ENCODE assay signal across 1 cellular context in the genomic region with DNA sequence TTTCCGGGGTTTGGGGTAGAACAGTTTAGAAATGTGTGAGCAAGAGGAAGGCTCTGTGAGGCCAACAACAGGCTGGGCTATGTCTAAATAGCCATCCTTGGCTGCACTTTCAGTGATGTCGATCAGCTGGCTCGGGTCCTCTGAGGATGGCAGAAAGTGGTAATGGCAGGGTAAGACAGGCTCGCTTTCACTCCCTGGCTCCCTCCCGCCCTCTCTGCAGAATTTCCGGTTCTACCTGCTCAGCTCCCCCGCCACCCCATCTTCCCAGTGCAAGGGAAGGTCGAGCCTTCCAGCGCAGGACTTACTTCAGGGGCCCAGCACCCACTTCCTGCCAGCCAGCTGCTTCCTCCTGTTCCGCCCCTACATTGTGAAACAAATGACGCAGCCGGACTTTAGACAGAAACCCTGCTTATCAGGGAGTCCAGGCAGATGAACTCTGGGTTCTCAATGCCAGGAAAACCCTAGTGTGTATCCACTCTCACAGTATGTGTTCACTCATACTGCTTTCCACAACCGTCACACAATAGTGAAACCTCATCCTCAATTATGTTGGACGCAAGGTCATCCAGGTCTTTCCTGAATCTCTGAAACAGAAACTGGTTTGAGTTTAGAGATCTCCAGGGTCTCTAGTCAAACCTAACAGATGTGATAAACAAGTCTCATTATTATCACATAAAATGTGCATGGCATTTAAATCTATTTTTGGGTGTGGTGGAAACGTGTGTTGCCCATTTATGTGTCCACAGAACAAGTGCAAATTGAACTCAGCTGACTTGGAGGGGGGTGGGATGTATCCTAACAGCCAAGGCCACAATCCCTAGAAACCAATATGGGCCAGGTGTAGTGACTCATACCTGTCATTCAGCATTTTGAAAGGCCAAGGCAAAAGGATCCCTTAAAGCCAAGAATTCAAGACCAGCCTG.
TF ChIP-seq lines count a peak whose summit lies in the region.

No MANE protein-coding gene starts in this region.

TF ChIP-seq in K562, 482 proteins besides CTCF, POLR2A, EP300 and RAD21 (continued from another document and continues in another):
- TF ChIP-seq, protein P1, sequence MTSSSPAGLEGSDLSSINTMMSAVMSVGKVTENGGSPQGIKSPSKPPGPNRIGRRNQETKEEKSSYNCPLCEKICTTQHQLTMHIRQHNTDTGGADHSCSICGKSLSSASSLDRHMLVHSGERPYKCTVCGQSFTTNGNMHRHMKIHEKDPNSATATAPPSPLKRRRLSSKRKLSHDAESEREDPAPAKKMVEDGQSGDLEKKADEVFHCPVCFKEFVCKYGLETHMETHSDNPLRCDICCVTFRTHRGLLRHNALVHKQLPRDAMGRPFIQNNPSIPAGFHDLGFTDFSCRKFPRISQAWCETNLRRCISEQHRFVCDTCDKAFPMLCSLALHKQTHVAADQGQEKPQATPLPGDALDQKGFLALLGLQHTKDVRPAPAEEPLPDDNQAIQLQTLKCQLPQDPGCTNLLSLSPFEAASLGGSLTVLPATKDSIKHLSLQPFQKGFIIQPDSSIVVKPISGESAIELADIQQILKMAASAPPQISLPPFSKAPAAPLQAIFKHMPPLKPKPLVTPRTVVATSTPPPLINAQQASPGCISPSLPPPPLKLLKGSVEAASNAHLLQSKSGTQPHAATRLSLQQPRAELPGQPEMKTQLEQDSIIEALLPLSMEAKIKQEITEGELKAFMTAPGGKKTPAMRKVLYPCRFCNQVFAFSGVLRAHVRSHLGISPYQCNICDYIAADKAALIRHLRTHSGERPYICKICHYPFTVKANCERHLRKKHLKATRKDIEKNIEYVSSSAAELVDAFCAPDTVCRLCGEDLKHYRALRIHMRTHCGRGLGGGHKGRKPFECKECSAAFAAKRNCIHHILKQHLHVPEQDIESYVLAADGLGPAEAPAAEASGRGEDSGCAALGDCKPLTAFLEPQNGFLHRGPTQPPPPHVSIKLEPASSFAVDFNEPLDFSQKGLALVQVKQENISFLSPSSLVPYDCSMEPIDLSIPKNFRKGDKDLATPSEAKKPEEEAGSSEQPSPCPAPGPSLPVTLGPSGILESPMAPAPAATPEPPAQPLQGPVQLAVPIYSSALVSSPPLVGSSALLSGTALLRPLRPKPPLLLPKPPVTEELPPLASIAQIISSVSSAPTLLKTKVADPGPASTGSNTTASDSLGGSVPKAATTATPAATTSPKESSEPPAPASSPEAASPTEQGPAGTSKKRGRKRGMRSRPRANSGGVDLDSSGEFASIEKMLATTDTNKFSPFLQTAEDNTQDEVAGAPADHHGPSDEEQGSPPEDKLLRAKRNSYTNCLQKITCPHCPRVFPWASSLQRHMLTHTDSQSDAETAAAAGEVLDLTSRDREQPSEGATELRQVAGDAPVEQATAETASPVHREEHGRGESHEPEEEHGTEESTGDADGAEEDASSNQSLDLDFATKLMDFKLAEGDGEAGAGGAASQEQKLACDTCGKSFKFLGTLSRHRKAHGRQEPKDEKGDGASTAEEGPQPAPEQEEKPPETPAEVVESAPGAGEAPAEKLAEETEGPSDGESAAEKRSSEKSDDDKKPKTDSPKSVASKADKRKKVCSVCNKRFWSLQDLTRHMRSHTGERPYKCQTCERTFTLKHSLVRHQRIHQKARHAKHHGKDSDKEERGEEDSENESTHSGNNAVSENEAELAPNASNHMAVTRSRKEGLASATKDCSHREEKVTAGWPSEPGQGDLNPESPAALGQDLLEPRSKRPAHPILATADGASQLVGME (CRISPR knock-in tag; IDR thresholded peaks at IDR 0.05): 0 out of 2 replicates have a peak, but pooled peaks have one; percentile 44
- TF ChIP-seq CHCHD3 (CRISPR knock-in tag; IDR thresholded peaks at IDR 0.05): peak; percentile 47; the same call in 1 of the 2 replicates
- TF ChIP-seq NR3C1 (CRISPR knock-in tag; IDR thresholded peaks at IDR 0.05): no peak
- no peak for TF ChIP-seq ILF3 (IDR thresholded peaks at IDR 0.05; ENCODE audit: borderline replicate concordance)
- TF ChIP-seq CCNT2 (IDR thresholded peaks at IDR 0.05; ENCODE audit: borderline replicate concordance, extremely low read depth, insufficient read length, low read depth, low read length): peak; percentile 36
- peak; percentile 31; the same call in 1 of the 2 replicates for TF ChIP-seq ZNF197 (CRISPR knock-in tag; IDR thresholded peaks at IDR 0.05; ENCODE audit: low read depth)
- no peak for TF ChIP-seq KHSRP (IDR thresholded peaks at IDR 0.05)
- TF ChIP-seq SMAD4 (CRISPR knock-in tag; conservative IDR thresholded peaks at IDR 0.05): peak; percentile 87
- TF ChIP-seq ZNF551 (CRISPR knock-in tag; IDR thresholded peaks at IDR 0.05): no peak
- peak; percentile 69 for TF ChIP-seq TAF1 (IDR thresholded peaks at IDR 0.05; ENCODE audit: control insufficient read depth, extremely low read depth, insufficient read depth, low read length, severe bottlenecking)
- no peak for TF ChIP-seq ZNF436 (CRISPR knock-in tag; IDR thresholded peaks at IDR 0.05)
- TF ChIP-seq, protein P2, sequence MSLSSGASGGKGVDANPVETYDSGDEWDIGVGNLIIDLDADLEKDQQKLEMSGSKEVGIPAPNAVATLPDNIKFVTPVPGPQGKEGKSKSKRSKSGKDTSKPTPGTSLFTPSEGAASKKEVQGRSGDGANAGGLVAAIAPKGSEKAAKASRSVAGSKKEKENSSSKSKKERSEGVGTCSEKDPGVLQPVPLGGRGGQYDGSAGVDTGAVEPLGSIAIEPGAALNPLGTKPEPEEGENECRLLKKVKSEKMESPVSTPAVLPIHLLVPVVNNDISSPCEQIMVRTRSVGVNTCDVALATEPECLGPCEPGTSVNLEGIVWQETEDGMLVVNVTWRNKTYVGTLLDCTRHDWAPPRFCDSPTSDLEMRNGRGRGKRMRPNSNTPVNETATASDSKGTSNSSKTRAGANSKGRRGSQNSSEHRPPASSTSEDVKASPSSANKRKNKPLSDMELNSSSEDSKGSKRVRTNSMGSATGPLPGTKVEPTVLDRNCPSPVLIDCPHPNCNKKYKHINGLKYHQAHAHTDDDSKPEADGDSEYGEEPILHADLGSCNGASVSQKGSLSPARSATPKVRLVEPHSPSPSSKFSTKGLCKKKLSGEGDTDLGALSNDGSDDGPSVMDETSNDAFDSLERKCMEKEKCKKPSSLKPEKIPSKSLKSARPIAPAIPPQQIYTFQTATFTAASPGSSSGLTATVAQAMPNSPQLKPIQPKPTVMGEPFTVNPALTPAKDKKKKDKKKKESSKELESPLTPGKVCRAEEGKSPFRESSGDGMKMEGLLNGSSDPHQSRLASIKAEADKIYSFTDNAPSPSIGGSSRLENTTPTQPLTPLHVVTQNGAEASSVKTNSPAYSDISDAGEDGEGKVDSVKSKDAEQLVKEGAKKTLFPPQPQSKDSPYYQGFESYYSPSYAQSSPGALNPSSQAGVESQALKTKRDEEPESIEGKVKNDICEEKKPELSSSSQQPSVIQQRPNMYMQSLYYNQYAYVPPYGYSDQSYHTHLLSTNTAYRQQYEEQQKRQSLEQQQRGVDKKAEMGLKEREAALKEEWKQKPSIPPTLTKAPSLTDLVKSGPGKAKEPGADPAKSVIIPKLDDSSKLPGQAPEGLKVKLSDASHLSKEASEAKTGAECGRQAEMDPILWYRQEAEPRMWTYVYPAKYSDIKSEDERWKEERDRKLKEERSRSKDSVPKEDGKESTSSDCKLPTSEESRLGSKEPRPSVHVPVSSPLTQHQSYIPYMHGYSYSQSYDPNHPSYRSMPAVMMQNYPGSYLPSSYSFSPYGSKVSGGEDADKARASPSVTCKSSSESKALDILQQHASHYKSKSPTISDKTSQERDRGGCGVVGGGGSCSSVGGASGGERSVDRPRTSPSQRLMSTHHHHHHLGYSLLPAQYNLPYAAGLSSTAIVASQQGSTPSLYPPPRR (CRISPR knock-in tag; IDR thresholded peaks at IDR 0.05; ENCODE audit: borderline replicate concordance): no peak
- TF ChIP-seq GTF2F1 (IDR thresholded peaks at IDR 0.05; ENCODE audit: low read depth, low read length): no peak
- TF ChIP-seq HLTF (IDR thresholded peaks at IDR 0.05): no peak
- TF ChIP-seq BDP1 (IDR thresholded peaks at IDR 0.05; ENCODE audit: insufficient read depth, insufficient read length): no peak
- TF ChIP-seq ERF (CRISPR knock-in tag; IDR thresholded peaks at IDR 0.05): peak; percentile 50; the same call in 1 of the 2 replicates
- peak; percentile 59; the same call in 1 of the 2 replicates for TF ChIP-seq CBFB (CRISPR knock-in tag; IDR thresholded peaks at IDR 0.05)
- no peak for TF ChIP-seq MAFG (tag; conservative IDR thresholded peaks at IDR 0.05)
- no peak for TF ChIP-seq SIX5 (IDR thresholded peaks at IDR 0.05; ENCODE audit: borderline replicate concordance in 1 of 2, insufficient read depth in 1 of 2, low read depth in 1 of 2, low read length in 2 of 2)
- peak; percentile 92 for TF ChIP-seq NCOR1 (IDR thresholded peaks at IDR 0.05)
- TF ChIP-seq, protein P3, sequence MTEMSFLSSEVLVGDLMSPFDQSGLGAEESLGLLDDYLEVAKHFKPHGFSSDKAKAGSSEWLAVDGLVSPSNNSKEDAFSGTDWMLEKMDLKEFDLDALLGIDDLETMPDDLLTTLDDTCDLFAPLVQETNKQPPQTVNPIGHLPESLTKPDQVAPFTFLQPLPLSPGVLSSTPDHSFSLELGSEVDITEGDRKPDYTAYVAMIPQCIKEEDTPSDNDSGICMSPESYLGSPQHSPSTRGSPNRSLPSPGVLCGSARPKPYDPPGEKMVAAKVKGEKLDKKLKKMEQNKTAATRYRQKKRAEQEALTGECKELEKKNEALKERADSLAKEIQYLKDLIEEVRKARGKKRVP (CRISPR knock-in tag; IDR thresholded peaks at IDR 0.05): peak; percentile 44; the same call in 1 of the 2 replicates
- TF ChIP-seq, protein P4, sequence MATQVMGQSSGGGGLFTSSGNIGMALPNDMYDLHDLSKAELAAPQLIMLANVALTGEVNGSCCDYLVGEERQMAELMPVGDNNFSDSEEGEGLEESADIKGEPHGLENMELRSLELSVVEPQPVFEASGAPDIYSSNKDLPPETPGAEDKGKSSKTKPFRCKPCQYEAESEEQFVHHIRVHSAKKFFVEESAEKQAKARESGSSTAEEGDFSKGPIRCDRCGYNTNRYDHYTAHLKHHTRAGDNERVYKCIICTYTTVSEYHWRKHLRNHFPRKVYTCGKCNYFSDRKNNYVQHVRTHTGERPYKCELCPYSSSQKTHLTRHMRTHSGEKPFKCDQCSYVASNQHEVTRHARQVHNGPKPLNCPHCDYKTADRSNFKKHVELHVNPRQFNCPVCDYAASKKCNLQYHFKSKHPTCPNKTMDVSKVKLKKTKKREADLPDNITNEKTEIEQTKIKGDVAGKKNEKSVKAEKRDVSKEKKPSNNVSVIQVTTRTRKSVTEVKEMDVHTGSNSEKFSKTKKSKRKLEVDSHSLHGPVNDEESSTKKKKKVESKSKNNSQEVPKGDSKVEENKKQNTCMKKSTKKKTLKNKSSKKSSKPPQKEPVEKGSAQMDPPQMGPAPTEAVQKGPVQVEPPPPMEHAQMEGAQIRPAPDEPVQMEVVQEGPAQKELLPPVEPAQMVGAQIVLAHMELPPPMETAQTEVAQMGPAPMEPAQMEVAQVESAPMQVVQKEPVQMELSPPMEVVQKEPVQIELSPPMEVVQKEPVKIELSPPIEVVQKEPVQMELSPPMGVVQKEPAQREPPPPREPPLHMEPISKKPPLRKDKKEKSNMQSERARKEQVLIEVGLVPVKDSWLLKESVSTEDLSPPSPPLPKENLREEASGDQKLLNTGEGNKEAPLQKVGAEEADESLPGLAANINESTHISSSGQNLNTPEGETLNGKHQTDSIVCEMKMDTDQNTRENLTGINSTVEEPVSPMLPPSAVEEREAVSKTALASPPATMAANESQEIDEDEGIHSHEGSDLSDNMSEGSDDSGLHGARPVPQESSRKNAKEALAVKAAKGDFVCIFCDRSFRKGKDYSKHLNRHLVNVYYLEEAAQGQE (CRISPR knock-in tag; IDR thresholded peaks at IDR 0.05; ENCODE audit: low read depth): no peak
- TF ChIP-seq, protein P5, sequence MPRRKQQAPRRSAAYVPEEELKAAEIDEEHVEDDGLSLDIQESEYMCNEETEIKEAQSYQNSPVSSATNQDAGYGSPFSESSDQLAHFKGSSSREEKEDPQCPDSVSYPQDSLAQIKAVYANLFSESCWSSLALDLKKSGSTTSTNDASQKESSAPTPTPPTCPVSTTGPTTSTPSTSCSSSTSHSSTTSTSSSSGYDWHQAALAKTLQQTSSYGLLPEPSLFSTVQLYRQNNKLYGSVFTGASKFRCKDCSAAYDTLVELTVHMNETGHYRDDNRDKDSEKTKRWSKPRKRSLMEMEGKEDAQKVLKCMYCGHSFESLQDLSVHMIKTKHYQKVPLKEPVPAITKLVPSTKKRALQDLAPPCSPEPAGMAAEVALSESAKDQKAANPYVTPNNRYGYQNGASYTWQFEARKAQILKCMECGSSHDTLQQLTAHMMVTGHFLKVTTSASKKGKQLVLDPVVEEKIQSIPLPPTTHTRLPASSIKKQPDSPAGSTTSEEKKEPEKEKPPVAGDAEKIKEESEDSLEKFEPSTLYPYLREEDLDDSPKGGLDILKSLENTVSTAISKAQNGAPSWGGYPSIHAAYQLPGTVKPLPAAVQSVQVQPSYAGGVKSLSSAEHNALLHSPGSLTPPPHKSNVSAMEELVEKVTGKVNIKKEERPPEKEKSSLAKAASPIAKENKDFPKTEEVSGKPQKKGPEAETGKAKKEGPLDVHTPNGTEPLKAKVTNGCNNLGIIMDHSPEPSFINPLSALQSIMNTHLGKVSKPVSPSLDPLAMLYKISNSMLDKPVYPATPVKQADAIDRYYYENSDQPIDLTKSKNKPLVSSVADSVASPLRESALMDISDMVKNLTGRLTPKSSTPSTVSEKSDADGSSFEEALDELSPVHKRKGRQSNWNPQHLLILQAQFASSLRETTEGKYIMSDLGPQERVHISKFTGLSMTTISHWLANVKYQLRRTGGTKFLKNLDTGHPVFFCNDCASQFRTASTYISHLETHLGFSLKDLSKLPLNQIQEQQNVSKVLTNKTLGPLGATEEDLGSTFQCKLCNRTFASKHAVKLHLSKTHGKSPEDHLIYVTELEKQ (CRISPR knock-in tag; IDR thresholded peaks at IDR 0.05): no peak
- TF ChIP-seq, protein P6, sequence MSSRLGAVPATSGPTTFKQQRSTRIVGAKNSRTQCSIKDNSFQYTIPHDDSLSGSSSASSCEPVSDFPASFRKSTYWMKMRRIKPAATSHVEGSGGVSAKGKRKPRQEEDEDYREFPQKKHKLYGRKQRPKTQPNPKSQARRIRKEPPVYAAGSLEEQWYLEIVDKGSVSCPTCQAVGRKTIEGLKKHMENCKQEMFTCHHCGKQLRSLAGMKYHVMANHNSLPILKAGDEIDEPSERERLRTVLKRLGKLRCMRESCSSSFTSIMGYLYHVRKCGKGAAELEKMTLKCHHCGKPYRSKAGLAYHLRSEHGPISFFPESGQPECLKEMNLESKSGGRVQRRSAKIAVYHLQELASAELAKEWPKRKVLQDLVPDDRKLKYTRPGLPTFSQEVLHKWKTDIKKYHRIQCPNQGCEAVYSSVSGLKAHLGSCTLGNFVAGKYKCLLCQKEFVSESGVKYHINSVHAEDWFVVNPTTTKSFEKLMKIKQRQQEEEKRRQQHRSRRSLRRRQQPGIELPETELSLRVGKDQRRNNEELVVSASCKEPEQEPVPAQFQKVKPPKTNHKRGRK (tag; IDR thresholded peaks at IDR 0.05): no peak
- TF ChIP-seq NFRKB (IDR thresholded peaks at IDR 0.05; ENCODE audit: low read depth): peak; percentile 85
- peak; percentile 89 for TF ChIP-seq MTA3 (IDR thresholded peaks at IDR 0.05; ENCODE audit: borderline replicate concordance)
- TF ChIP-seq SRSF7 (optimal IDR thresholded peaks at IDR 0.05; ENCODE audit: low read depth, low read length): no peak
- TF ChIP-seq GTF2A2 (tag; IDR thresholded peaks at IDR 0.05): no peak
- peak; percentile 66 for TF ChIP-seq RBFOX2 (IDR thresholded peaks at IDR 0.05; ENCODE audit: low read depth, low read length)
- TF ChIP-seq NFYB (IDR thresholded peaks at IDR 0.05; ENCODE audit: extremely low read depth, insufficient read length): no peak
- peak; percentile 86 for TF ChIP-seq KLF16 (IDR thresholded peaks at IDR 0.05)
- TF ChIP-seq MEIS2 (IDR thresholded peaks at IDR 0.05; ENCODE audit: partially characterized antibody): peak; percentile 46
- no peak for TF ChIP-seq SREBF2 (CRISPR knock-in tag; IDR thresholded peaks at IDR 0.05)
- no peak for TF ChIP-seq ATF1 (CRISPR knock-in tag; IDR thresholded peaks at IDR 0.05)
- TF ChIP-seq ATF1 (tag; IDR thresholded peaks at IDR 0.05): peak; percentile 91
- peak; percentile 78; the same call in 1 of the 2 replicates for TF ChIP-seq GATAD2A (IDR thresholded peaks at IDR 0.05)
- peak; percentile 84; the same call in 1 of the 2 replicates for TF ChIP-seq ESRRA (IDR thresholded peaks at IDR 0.05; ENCODE audit: borderline replicate concordance, low read depth)
